8 cellular contexts compared by ENCODE assay signal in genomic region chr18:77131652-77132368, GRCh38. TPM values are rescaled to one million over a fixed set of nuclear protein-coding genes. Genes with fewer than 3 reads are reported as not detected.
DNase-seq lines count a peak whose midpoint lies in the region; ATAC-seq and TF ChIP-seq lines count a peak whose summit lies in the region.

No MANE protein-coding gene starts in this region.

- H3K4me1 ChIP-seq in HEK293 (ENCODE audit: control insufficient read depth, insufficient read depth, low read length) (peaks cover 10% of the 10 kb centered on the region), foreskin keratinocyte (peaks cover 23% of the 10 kb centered on the region), osteoblast (ENCODE audit: insufficient read depth, low read length) (peaks cover 18% of the 10 kb centered on the region)

- H3K27me3 ChIP-seq in foreskin keratinocyte = no peaks in the 10 kb centered on the region
- H3K27me3 ChIP-seq in osteoblast (ENCODE audit: insufficient read depth, low read length) = peaks cover 66% of the 10 kb centered on the region

- peak overlapping the region; percentile 65 for H3K4me3 ChIP-seq in HEK293 (ENCODE audit: low read depth, low read length)
- H3K4me3 ChIP-seq in osteoblast (ENCODE audit: insufficient read depth, low read length) = peak overlapping the region; percentile 61

- no peak overlapping the region for H2AFZ ChIP-seq in osteoblast (ENCODE audit: low read length)

- H3K4me2 ChIP-seq in osteoblast (ENCODE audit: insufficient read depth, low read length) = peak overlapping the region; percentile 65

- peak; percentile 58 for ATAC-seq in GM18502 (IDR thresholded peaks at IDR 0.05; ENCODE audit: poor library complexity, unreplicated experiment)
- peak; percentile 8 for ATAC-seq in foreskin keratinocyte

- POLR2A ChIA-PET in HEK293 (lab: Yijun Ruan, JAX) = interaction anchor here (0.6 to 1.8 kb wide), 4 partner anchors 9 to 79 kb away, joined by 3 to 5 read pairs (median 3); no protein-coding TSS in a partner anchor

- H3K27ac ChIP-seq in HEK293 (ENCODE audit: extremely low read depth, low read depth, low read length) = peak overlapping the region; percentile 80; the same call in 1 of the 2 replicates
- peak overlapping the region; percentile 93 for H3K27ac ChIP-seq in foreskin keratinocyte
- H3K27ac ChIP-seq in osteoblast (ENCODE audit: low read depth, low read length) = no peak overlapping the region

- H4K20me1 ChIP-seq in osteoblast (ENCODE audit: insufficient read depth, low read length) = no peaks in the 10 kb centered on the region

- H3K36me3 ChIP-seq in HEK293 (ENCODE audit: control insufficient read depth in 2 of 2, insufficient read depth in 1 of 2, low read length in 2 of 2) = peaks cover 0 to 5% of the 10 kb centered on the region in 2 experiments; a peak in 1 of 3 replicates
- no peaks in the 10 kb centered on the region for H3K36me3 ChIP-seq in osteoblast (ENCODE audit: insufficient read depth, low read length)

- H3K79me2 ChIP-seq in osteoblast (ENCODE audit: insufficient read depth, low read length) = no peaks in the 10 kb centered on the region

- DNase-seq in MV-4-11 (lab: John Stamatoyannopoulos, UW) = peak; percentile 36
- peak; percentile 65 to 68 for DNase-seq in activated T-cell treated with anti-CD3 and anti-CD28 coated beads, Interleukin-2, amount 50 U/mL, for 48 hours
- DNase-seq in foreskin keratinocyte = peak in 1 of 2 donors; percentile 37
- peak; percentile 75 for DNase-seq in osteoblast (ENCODE audit: insufficient read length, low spot score, missing footprints)
- no peak for DNase-seq in germinal center (ENCODE audit: low spot score)
- DNase-seq in GM19238 (ENCODE audit: insufficient read length, low spot score) = no peak

- CTCF ChIA-PET in HEK293 (lab: Yijun Ruan, JAX) = interaction anchor here (0.6 to 1.9 kb wide), 3 partner anchors 80 to 154 kb away, joined by 3 to 5 read pairs (median 3); no protein-coding TSS in a partner anchor

- no peaks in the 10 kb centered on the region for H3K9me3 ChIP-seq in HEK293 (ENCODE audit: control insufficient read depth, insufficient read depth, low read depth, low read length)
- H3K9me3 ChIP-seq in osteoblast (ENCODE audit: low read depth, low read length) = no peaks in the 10 kb centered on the region

- TF ChIP-seq CTCF in HEK293 (tag by site-specific recombination; IDR thresholded peaks at IDR 0.05) (no peak), foreskin keratinocyte (conservative IDR thresholded peaks at IDR 0.05) (no peak), osteoblast (IDR thresholded peaks at IDR 0.05; ENCODE audit: extremely low read depth, low read depth, low read length) (no peak)

TF ChIP-seq in HEK293, 187 proteins besides CTCF, POLR2A, EP300 and RAD21 (continues in another document):
- no peak for TF ChIP-seq ELK4 (IDR thresholded peaks at IDR 0.05; ENCODE audit: borderline replicate concordance, low read depth, low read length)
- peak; percentile 36; the same call in 1 of the 2 replicates for TF ChIP-seq ZNF777 (tag by site-specific recombination; IDR thresholded peaks at IDR 0.05; ENCODE audit: borderline replicate concordance)
- TF ChIP-seq GLIS1 (tag by site-specific recombination; IDR thresholded peaks at IDR 0.05) = peak; percentile 93
- TF ChIP-seq PRDM4 (tag by site-specific recombination; IDR thresholded peaks at IDR 0.05) = peak; percentile 71; the same call in 1 of the 2 replicates
- TF ChIP-seq GLIS2 (tag by site-specific recombination; IDR thresholded peaks at IDR 0.05) = peak; percentile 93
- TF ChIP-seq ZNF423 (tag by site-specific recombination; IDR thresholded peaks at IDR 0.05) = peak; percentile 73
- TF ChIP-seq ZBTB20 (tag by site-specific recombination; IDR thresholded peaks at IDR 0.05) = peak; percentile 49; the same call in 1 of the 2 replicates
- peak; percentile 59 for TF ChIP-seq ZIC2 (tag by site-specific recombination; IDR thresholded peaks at IDR 0.05)
- TF ChIP-seq ZBTB8A (tag by site-specific recombination; IDR thresholded peaks at IDR 0.05) = peak; percentile 77
- peak; percentile 74 for TF ChIP-seq ZNF335 (tag by site-specific recombination; conservative IDR thresholded peaks at IDR 0.05)
- no peak for TF ChIP-seq ZSCAN5A (tag by site-specific recombination; IDR thresholded peaks at IDR 0.05)
- TF ChIP-seq KLF9 (tag by site-specific recombination; IDR thresholded peaks at IDR 0.05; ENCODE audit: low read depth) = peak; percentile 52; the same call in 1 of the 2 replicates
- peak; percentile 23; the same call in 1 of the 2 replicates for TF ChIP-seq SP2 (tag by site-specific recombination; IDR thresholded peaks at IDR 0.05)
- TF ChIP-seq SCRT2 (tag by site-specific recombination; IDR thresholded peaks at IDR 0.05) = peak; percentile 4; the same call in 1 of the 2 replicates
- TF ChIP-seq ZNF600 (tag by site-specific recombination; IDR thresholded peaks at IDR 0.05) = 0 out of 2 replicates have a peak, but pooled peaks have one; percentile 26
- no peak for TF ChIP-seq YY1 (tag by site-specific recombination; IDR thresholded peaks at IDR 0.05)
- no peak for TF ChIP-seq BCL11A (tag by site-specific recombination; IDR thresholded peaks at IDR 0.05; ENCODE audit: low read depth)
- 0 out of 2 replicates have a peak, but pooled peaks have one; percentile 40 for TF ChIP-seq KLF1 (tag by site-specific recombination; IDR thresholded peaks at IDR 0.05)
- TF ChIP-seq ZSCAN30 (tag by site-specific recombination; IDR thresholded peaks at IDR 0.05) = no peak
- TF ChIP-seq ZEB2 (tag by site-specific recombination; IDR thresholded peaks at IDR 0.05) = peak; percentile 57
- peak; percentile 53 for TF ChIP-seq PATZ1 (tag by site-specific recombination; IDR thresholded peaks at IDR 0.05)
- no peak for TF ChIP-seq ZNF146 (tag by site-specific recombination; IDR thresholded peaks at IDR 0.05)
- peak; percentile 41; the same call in 1 of the 2 replicates for TF ChIP-seq KLF16 (tag by site-specific recombination; IDR thresholded peaks at IDR 0.05)

RNA-seq across cellular contexts. Expression of gene MBP, which starts 0.8 kb away (rescaled TPM):
- 24.7 and 26.6 TPM in 2 replicates for total RNA-seq in foreskin keratinocyte
- 9.3 and 9.5 TPM in 2 replicates for polyA plus RNA-seq in foreskin keratinocyte
- total RNA-seq in osteoblast = 1.5 and 2.2 TPM in 2 replicates

Comparison
In these comparisons a context has a peak if more than half of its experiments do, and no peak if none do; other contexts are left out.
1. DNase-seq: peak in MV-4-11 (single experiment), activated T-cell treated with anti-CD3 and anti-CD28 coated beads, Interleukin-2, amount 50 U/mL, for 48 hours (2 of 2) and osteoblast (single experiment); none in germinal center (single experiment) and GM19238 (single experiment).